In the genomic region with DNA sequence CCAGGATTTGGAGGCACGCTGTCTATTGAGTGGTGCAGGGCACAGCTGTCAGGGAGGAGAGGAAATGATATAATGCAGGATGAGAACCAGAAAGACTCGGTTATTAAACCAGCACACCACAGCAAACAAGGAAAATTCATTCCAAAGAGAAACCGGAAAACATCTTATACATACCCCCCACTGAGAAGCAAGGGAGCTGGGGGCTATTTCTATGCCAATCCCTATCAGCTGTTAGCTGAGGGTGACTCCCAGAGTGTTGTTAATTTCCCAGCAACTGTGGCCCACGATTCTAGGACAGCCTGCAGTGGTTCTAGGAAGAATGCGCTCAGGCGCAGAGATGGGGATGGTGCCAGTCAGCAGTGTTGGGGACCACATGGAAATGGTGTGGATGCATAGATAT, we compare ENCODE assay signal across 23 cellular contexts.
DNase-seq lines count a peak whose midpoint lies in the region; ATAC-seq and TF ChIP-seq lines count a peak whose summit lies in the region.
"Had no signal": no experiment of that assay in that cellular context is flagged by ENCODE, and none has a peak within 500 bp of the region (broad histone marks: within the 10 kb centered on the region; RNA-seq: fewer than 3 reads in every experiment).

No MANE protein-coding gene starts in this region.

- H3K27ac Mint-ChIP-seq in GM23338 (no peak overlapping the region), HFFc6 (no peak overlapping the region)
- no peak overlapping the region for H3K27ac Mint-ChIP-seq in activated T-helper 17 cell treated with anti-CD3 and anti-CD28 coated beads, Interleukin-2, amount 50 U/mL, for 72 hours
- H3K27ac Mint-ChIP-seq: CD14-positive monocyte; CD4-positive, alpha-beta memory T cell; CD8-positive, alpha-beta memory T cell had no signal

- ATAC-seq in GM23338, result no peak
- ATAC-seq in activated T-helper 17 cell treated with anti-CD3 and anti-CD28 coated beads, Interleukin-2, amount 50 U/mL, for 72 hours (replicated peaks), result no peak
- ATAC-seq in activated T-cell treated with anti-CD3 and anti-CD28 coated beads, Interleukin-2, amount 50 U/mL, for 4 hours, result no peak

- H3K27ac ChIP-seq in GM23338 (ENCODE audit: low read depth), result no peak overlapping the region
- peak overlapping the region; percentile 74 for H3K27ac ChIP-seq in VCaP
- H3K27ac ChIP-seq: BLaER1 had no signal

- H3K27me3 ChIP-seq in GM23338 (ENCODE audit: insufficient read depth), result no peaks in the 10 kb centered on the region
- H3K27me3 ChIP-seq: BE2C, BLaER1 had no signal

- TF ChIP-seq CTCF in GM23338 (conservative IDR thresholded peaks at IDR 0.05; ENCODE audit: low read depth in 2 of 2) (no peak), HFFc6 (IDR thresholded peaks at IDR 0.05) (no peak), VCaP (conservative IDR thresholded peaks at IDR 0.05) (no peak)

- no peaks in the 10 kb centered on the region for H3K4me1 ChIP-seq in GM23338 (ENCODE audit: insufficient read depth)
- H3K4me1 ChIP-seq: BE2C had no signal

- H3K4me3 ChIP-seq in GM23338, result no peak overlapping the region
- H3K4me3 ChIP-seq: BLaER1 had no signal

- peaks cover 9% of the 10 kb centered on the region for H3K9me2 ChIP-seq in GM23338 (ENCODE audit: insufficient read depth)

- H3F3A ChIP-seq in GM23338 (replicated peaks; ENCODE audit: low read depth), result no peaks in the 10 kb centered on the region

- H3K4me3 Mint-ChIP-seq in GM23338 (no peak overlapping the region), HFFc6 (peak overlapping the region; percentile 45; the same call in 1 of the 2 replicates)
- H3K4me3 Mint-ChIP-seq in activated T-helper 17 cell treated with anti-CD3 and anti-CD28 coated beads, Interleukin-2, amount 50 U/mL, for 72 hours, result no peak overlapping the region
- no peak overlapping the region for H3K4me3 Mint-ChIP-seq in activated T-cell treated with anti-CD3 and anti-CD28 coated beads, Interleukin-2, amount 50 U/mL, for 4 hours
- H3K4me3 Mint-ChIP-seq: CD4-positive, alpha-beta memory T cell; CD4-positive, CD25-positive, alpha-beta regulatory T cell; CD8-positive, alpha-beta memory T cell had no signal

- peak overlapping the region; percentile 76; the same call in 1 of the 2 replicates for H2AFZ ChIP-seq in GM23338

- no peaks in the 10 kb centered on the region for H4K20me1 ChIP-seq in GM23338 (replicated peaks; ENCODE audit: insufficient read depth)
- H4K20me1 ChIP-seq: BLaER1 had no signal

- no peaks in the 10 kb centered on the region for H3K36me3 Mint-ChIP-seq in GM23338 (ENCODE audit: low read depth)
- H3K36me3 Mint-ChIP-seq in HFFc6 (ENCODE audit: low read depth), result peaks cover 9% of the 10 kb centered on the region; the same call in 1 of the 2 replicates
- no peaks in the 10 kb centered on the region for H3K36me3 Mint-ChIP-seq in activated T-helper 17 cell treated with anti-CD3 and anti-CD28 coated beads, Interleukin-2, amount 50 U/mL, for 72 hours (ENCODE audit: low read depth)
- H3K36me3 Mint-ChIP-seq in activated T-cell treated with anti-CD3 and anti-CD28 coated beads, Interleukin-2, amount 50 U/mL, for 4 hours (ENCODE audit: insufficient read depth), result no peaks in the 10 kb centered on the region
- H3K36me3 Mint-ChIP-seq: CD14-positive monocyte; CD4-positive, alpha-beta memory T cell; CD4-positive, CD25-positive, alpha-beta regulatory T cell; CD8-positive, alpha-beta memory T cell had no signal

- H3K36me3 ChIP-seq in GM23338 (ENCODE audit: insufficient read depth), result no peaks in the 10 kb centered on the region
- H3K36me3 ChIP-seq: BE2C, BLaER1 had no signal

- DNase-seq in GM23338 (ENCODE audit: low spot score), result no peak
- no peak for DNase-seq in HFFc6
- no peak for DNase-seq in MV-4-11 (lab: John Stamatoyannopoulos, UW)
- DNase-seq in T-helper 2 cell, result no peak
- no peak for DNase-seq in activated T-cell treated with anti-CD3 and anti-CD28 coated beads, Interleukin-2, amount 50 U/mL, for 4 hours
- DNase-seq: 8988T; ACHN; BE2C; C1 segment of cervical spinal cord; CD4-positive, alpha-beta memory T cell; CD4-positive, CD25-positive, alpha-beta regulatory T cell; CD8-positive, alpha-beta memory T cell; COR-L47; DMS 273 treated with DMSO at 0.1 percent for 48 hours; DMS153; DMS53; DMS79; DND-41; GF-D8 had no signal

- H3K79me2 ChIP-seq in GM23338 (replicated peaks; ENCODE audit: insufficient read depth), result no peaks in the 10 kb centered on the region

- H3K9me3 Mint-ChIP-seq in GM23338 (no peaks in the 10 kb centered on the region), HFFc6 (peaks cover 15% of the 10 kb centered on the region)
- H3K9me3 Mint-ChIP-seq in activated T-helper 17 cell treated with anti-CD3 and anti-CD28 coated beads, Interleukin-2, amount 50 U/mL, for 72 hours, result peaks cover 4% of the 10 kb centered on the region
- H3K9me3 Mint-ChIP-seq in activated T-cell treated with anti-CD3 and anti-CD28 coated beads, Interleukin-2, amount 50 U/mL, for 4 hours, result no peaks in the 10 kb centered on the region

- no peak overlapping the region for H3K4me2 ChIP-seq in GM23338
- H3K4me2 ChIP-seq: BLaER1 had no signal

- H3K4me1 Mint-ChIP-seq in GM23338 (0 out of 3 replicates have a peak, but pooled peaks cover under 1% of the 10 kb centered on the region), HFFc6 (ENCODE audit: low read depth) (peaks cover 39% of the 10 kb centered on the region)
- H3K4me1 Mint-ChIP-seq in activated T-helper 17 cell treated with anti-CD3 and anti-CD28 coated beads, Interleukin-2, amount 50 U/mL, for 72 hours, result no peaks in the 10 kb centered on the region
- H3K4me1 Mint-ChIP-seq in activated T-cell treated with anti-CD3 and anti-CD28 coated beads, Interleukin-2, amount 50 U/mL, for 4 hours (ENCODE audit: low read depth), result no peaks in the 10 kb centered on the region
- H3K4me1 Mint-ChIP-seq: CD4-positive, alpha-beta memory T cell; CD4-positive, CD25-positive, alpha-beta regulatory T cell; CD8-positive, alpha-beta memory T cell had no signal

- H3K27me3 Mint-ChIP-seq in GM23338 (ENCODE audit: insufficient read depth, low read depth, poor library complexity) (peaks cover 4% of the 10 kb centered on the region), HFFc6 (ENCODE audit: insufficient read depth) (peaks cover 8% of the 10 kb centered on the region)
- H3K27me3 Mint-ChIP-seq in activated T-helper 17 cell treated with anti-CD3 and anti-CD28 coated beads, Interleukin-2, amount 50 U/mL, for 72 hours, result peaks cover 32% of the 10 kb centered on the region
- H3K27me3 Mint-ChIP-seq in activated T-cell treated with anti-CD3 and anti-CD28 coated beads, Interleukin-2, amount 50 U/mL, for 4 hours (ENCODE audit: low read depth), result peaks cover 11% of the 10 kb centered on the region

TF ChIP-seq in GM23338, 12 proteins besides CTCF, POLR2A, EP300 and RAD21 (continues in another document):
- TF ChIP-seq JUNB (IDR thresholded peaks at IDR 0.05; ENCODE audit: unreplicated experiment), result no peak
- no peak for TF ChIP-seq POLR2AphosphoS5 (IDR thresholded peaks at IDR 0.05; ENCODE audit: low read depth)
- TF ChIP-seq, protein P1, sequence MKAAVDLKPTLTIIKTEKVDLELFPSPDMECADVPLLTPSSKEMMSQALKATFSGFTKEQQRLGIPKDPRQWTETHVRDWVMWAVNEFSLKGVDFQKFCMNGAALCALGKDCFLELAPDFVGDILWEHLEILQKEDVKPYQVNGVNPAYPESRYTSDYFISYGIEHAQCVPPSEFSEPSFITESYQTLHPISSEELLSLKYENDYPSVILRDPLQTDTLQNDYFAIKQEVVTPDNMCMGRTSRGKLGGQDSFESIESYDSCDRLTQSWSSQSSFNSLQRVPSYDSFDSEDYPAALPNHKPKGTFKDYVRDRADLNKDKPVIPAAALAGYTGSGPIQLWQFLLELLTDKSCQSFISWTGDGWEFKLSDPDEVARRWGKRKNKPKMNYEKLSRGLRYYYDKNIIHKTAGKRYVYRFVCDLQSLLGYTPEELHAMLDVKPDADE (IDR thresholded peaks at IDR 0.05), result no peak
- TF ChIP-seq, protein P2, sequence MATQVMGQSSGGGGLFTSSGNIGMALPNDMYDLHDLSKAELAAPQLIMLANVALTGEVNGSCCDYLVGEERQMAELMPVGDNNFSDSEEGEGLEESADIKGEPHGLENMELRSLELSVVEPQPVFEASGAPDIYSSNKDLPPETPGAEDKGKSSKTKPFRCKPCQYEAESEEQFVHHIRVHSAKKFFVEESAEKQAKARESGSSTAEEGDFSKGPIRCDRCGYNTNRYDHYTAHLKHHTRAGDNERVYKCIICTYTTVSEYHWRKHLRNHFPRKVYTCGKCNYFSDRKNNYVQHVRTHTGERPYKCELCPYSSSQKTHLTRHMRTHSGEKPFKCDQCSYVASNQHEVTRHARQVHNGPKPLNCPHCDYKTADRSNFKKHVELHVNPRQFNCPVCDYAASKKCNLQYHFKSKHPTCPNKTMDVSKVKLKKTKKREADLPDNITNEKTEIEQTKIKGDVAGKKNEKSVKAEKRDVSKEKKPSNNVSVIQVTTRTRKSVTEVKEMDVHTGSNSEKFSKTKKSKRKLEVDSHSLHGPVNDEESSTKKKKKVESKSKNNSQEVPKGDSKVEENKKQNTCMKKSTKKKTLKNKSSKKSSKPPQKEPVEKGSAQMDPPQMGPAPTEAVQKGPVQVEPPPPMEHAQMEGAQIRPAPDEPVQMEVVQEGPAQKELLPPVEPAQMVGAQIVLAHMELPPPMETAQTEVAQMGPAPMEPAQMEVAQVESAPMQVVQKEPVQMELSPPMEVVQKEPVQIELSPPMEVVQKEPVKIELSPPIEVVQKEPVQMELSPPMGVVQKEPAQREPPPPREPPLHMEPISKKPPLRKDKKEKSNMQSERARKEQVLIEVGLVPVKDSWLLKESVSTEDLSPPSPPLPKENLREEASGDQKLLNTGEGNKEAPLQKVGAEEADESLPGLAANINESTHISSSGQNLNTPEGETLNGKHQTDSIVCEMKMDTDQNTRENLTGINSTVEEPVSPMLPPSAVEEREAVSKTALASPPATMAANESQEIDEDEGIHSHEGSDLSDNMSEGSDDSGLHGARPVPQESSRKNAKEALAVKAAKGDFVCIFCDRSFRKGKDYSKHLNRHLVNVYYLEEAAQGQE (IDR thresholded peaks at IDR 0.05; ENCODE audit: unreplicated experiment), result no peak
- TF ChIP-seq EZH2phosphoT487 (IDR thresholded peaks at IDR 0.05; ENCODE audit: unreplicated experiment), result no peak
- TF ChIP-seq STAT1 (IDR thresholded peaks at IDR 0.05; ENCODE audit: unreplicated experiment), result no peak
- TF ChIP-seq ZNF331 (CRISPR knock-in tag; IDR thresholded peaks at IDR 0.05; ENCODE audit: low read depth), result no peak
- no peak for TF ChIP-seq EZH2 (IDR thresholded peaks at IDR 0.05; ENCODE audit: low read depth, unreplicated experiment)
